ENCODE assay signal across 27 cellular contexts in genomic region chr13:110932588-110932987, GRCh38. TPM values are rescaled to one million over a fixed set of nuclear protein-coding genes. Genes with fewer than 3 reads are reported as not detected.
DNase-seq lines count a peak whose midpoint lies in the region; ATAC-seq, FAIRE-seq and TF ChIP-seq lines count a peak whose summit lies in the region.
"Had no signal": no experiment of that assay in that cellular context is flagged by ENCODE, and none has a peak within 500 bp of the region (broad histone marks: within the 10 kb centered on the region; RNA-seq: fewer than 3 reads in every experiment).

No MANE protein-coding gene starts in this region.

- no peak for ATAC-seq in GM19463 (IDR thresholded peaks at IDR 0.05; ENCODE audit: unreplicated experiment)

- H3K4me1 ChIP-seq in HEK293 (ENCODE audit: control insufficient read depth, insufficient read depth, low read length) (no peaks in the 10 kb centered on the region), endodermal cell (ENCODE audit: control insufficient read depth, insufficient read depth, low read length) (no peaks in the 10 kb centered on the region), GM23248 (ENCODE audit: insufficient read depth) (no peaks in the 10 kb centered on the region)
- H3K4me1 ChIP-seq: BE2C had no signal

- DNase-seq in H54 (ENCODE audit: insufficient read length, low spot score), result no peak
- DNase-seq in endodermal cell, result no peak
- DNase-seq in GM23248, result no peak
- DNase-seq in NCI-H2107 treated with DMSO at 0.1 percent for 48 hours (lab: John Stamatoyannopoulos, UW; ENCODE audit: unreplicated experiment), result no peak
- DNase-seq: 8988T; ACHN; BE2C; C1 segment of cervical spinal cord; CD4-positive, alpha-beta memory T cell; CD4-positive, CD25-positive, alpha-beta regulatory T cell; CD8-positive, alpha-beta memory T cell; COR-L47; DMS 273 treated with DMSO at 0.1 percent for 48 hours; DMS153; DMS53; DMS79; DND-41; EL; GF-D8 had no signal

- no peak for TF ChIP-seq POLR2A in H54 (IDR thresholded peaks at IDR 0.05; ENCODE audit: low read depth, low read length)

- H3K9me3 ChIP-seq in HEK293 (ENCODE audit: control insufficient read depth, insufficient read depth, low read depth, low read length) (no peaks in the 10 kb centered on the region), endodermal cell (ENCODE audit: control insufficient read depth, low read length) (peaks cover 31% of the 10 kb centered on the region), GM23248 (ENCODE audit: low read depth) (peaks cover 4% of the 10 kb centered on the region)
- H3K9me3 ChIP-seq: BE2C had no signal

- H4K20me1 ChIP-seq in GM23248 (ENCODE audit: insufficient read depth), result no peaks in the 10 kb centered on the region
- H4K20me1 ChIP-seq: BLaER1 had no signal

- H3K4me1 Mint-ChIP-seq in endodermal cell, result no peaks in the 10 kb centered on the region
- H3K4me1 Mint-ChIP-seq: CD14-positive monocyte; CD4-positive, alpha-beta memory T cell; CD4-positive, CD25-positive, alpha-beta regulatory T cell; CD8-positive, alpha-beta memory T cell had no signal

- peak; percentile 71 for FAIRE-seq in H54 (lab: Jason Lieb, UNC)
- FAIRE-seq: A204.1, G401.6, GM12891, GM19239 had no signal

- H3K9me2 ChIP-seq in GM23248 (ENCODE audit: insufficient read depth), result no peaks in the 10 kb centered on the region

- POLR2A ChIA-PET in HEK293 (lab: Yijun Ruan, JAX), result no interaction called here

- H3K27me3 Mint-ChIP-seq in endodermal cell (ENCODE audit: insufficient read depth), result peaks cover 12% of the 10 kb centered on the region

- H3K27ac ChIP-seq in HEK293 (ENCODE audit: extremely low read depth, low read depth, low read length), result no peak overlapping the region
- H3K27ac ChIP-seq in endodermal cell (ENCODE audit: low read depth, low read length), result no peak overlapping the region
- no peak overlapping the region for H3K27ac ChIP-seq in GM23248
- H3K27ac ChIP-seq: BLaER1 had no signal

- no peak overlapping the region for H3K27ac Mint-ChIP-seq in endodermal cell
- H3K27ac Mint-ChIP-seq: CD4-positive, CD25-positive, alpha-beta regulatory T cell; CD8-positive, alpha-beta memory T cell had no signal

- H3K4me3 Mint-ChIP-seq in endodermal cell, result no peak overlapping the region
- H3K4me3 Mint-ChIP-seq: CD14-positive monocyte; CD4-positive, alpha-beta memory T cell; CD4-positive, CD25-positive, alpha-beta regulatory T cell; CD8-positive, alpha-beta memory T cell had no signal

- H3K27me3 ChIP-seq in endodermal cell (ENCODE audit: control insufficient read depth, insufficient read depth, low read length, poor library complexity, severe bottlenecking) (peaks cover 11% of the 10 kb centered on the region), GM23248 (replicated peaks; ENCODE audit: insufficient read depth) (no peaks in the 10 kb centered on the region; the same call in 1 of the 2 replicates)
- H3K27me3 ChIP-seq: BLaER1 had no signal

- CTCF ChIA-PET in HEK293 (lab: Yijun Ruan, JAX), result no interaction called here

- H3K36me3 Mint-ChIP-seq in endodermal cell (ENCODE audit: low read depth), result peaks cover 6% of the 10 kb centered on the region
- H3K36me3 Mint-ChIP-seq: CD14-positive monocyte had no signal

- H3K4me2 ChIP-seq in GM23248 (ENCODE audit: unreplicated experiment), result no peak overlapping the region
- H3K4me2 ChIP-seq: BLaER1 had no signal

- H3K4me3 ChIP-seq in HEK293 (ENCODE audit: low read depth, low read length) (no peak overlapping the region), endodermal cell (ENCODE audit: low read length) (peak overlapping the region; percentile 28), GM23248 (no peak overlapping the region)
- H3K4me3 ChIP-seq: BLaER1 had no signal

- 93 to 100% methylated on average over 3 of the region's 3 CpGs for WGBS in endodermal cell (ENCODE audit: insufficient coverage in 1 of 2, insufficient read length in 1 of 2), 2 experiments
- WGBS in GM23248 (ENCODE audit: low coverage in 1 of 2, low lambda C conversion rate in 2 of 2, missing lambda C conversion rate in 2 of 2), 2 experiments, result 31 to 38% methylated on average over 3 of the region's 3 CpGs

- peaks cover 54% of the 10 kb centered on the region for H3K9me3 Mint-ChIP-seq in endodermal cell

- no peaks in the 10 kb centered on the region for H3K36me3 ChIP-seq in HEK293 (ENCODE audit: control insufficient read depth in 2 of 2, insufficient read depth in 1 of 2, low read length in 2 of 2)
- H3K36me3 ChIP-seq in endodermal cell (ENCODE audit: control insufficient read depth, insufficient read depth, low read length), result no peaks in the 10 kb centered on the region
- H3K36me3 ChIP-seq in GM23248 (ENCODE audit: low read depth), result 0 out of 2 replicates have a peak, but pooled peaks cover 4% of the 10 kb centered on the region
- H3K36me3 ChIP-seq: BE2C had no signal

- in situ Hi-C loops in GM23248 (cut with MboI), result loop anchor here (25.0 kb wide), 1 partner anchor 280 kb away; no protein-coding TSS in a partner anchor

- no peak overlapping the region for H2AFZ ChIP-seq in GM23248

- no peak overlapping the region for H3K9ac ChIP-seq in endodermal cell (ENCODE audit: extremely low read depth, low read length, poor library complexity, severe bottlenecking)
- H3K9ac ChIP-seq in GM23248, result no peak overlapping the region
- H3K9ac ChIP-seq: BLaER1 had no signal

- H3K79me2 ChIP-seq in GM23248 (ENCODE audit: insufficient read depth), result no peaks in the 10 kb centered on the region

- H3F3A ChIP-seq in GM23248 (ENCODE audit: insufficient read depth), result no peaks in the 10 kb centered on the region

- TF ChIP-seq CTCF in HEK293 (tag by site-specific recombination; IDR thresholded peaks at IDR 0.05) (no peak), endodermal cell (conservative IDR thresholded peaks at IDR 0.05) (no peak)

TF ChIP-seq in HEK293, 187 proteins besides CTCF, POLR2A, EP300 and RAD21:
- TF ChIP-seq ZBTB6 (tag by site-specific recombination; IDR thresholded peaks at IDR 0.05) (no peak), ZNF146 (tag by site-specific recombination; IDR thresholded peaks at IDR 0.05) (peak; percentile 68)

RNA-seq across cellular contexts. Expression of gene ANKRD10, which starts 17.7 kb away (rescaled TPM):
- total RNA-seq in endodermal cell, result 100 to 1,000 TPM; 148 to 182 TPM
- polyA plus RNA-seq in endodermal cell (2013, experiment 1 of 2), result 145 TPM
- polyA plus RNA-seq in endodermal cell (2013, experiment 2 of 2), result 147 TPM
- total RNA-seq in GM23248 (2014; rRNA removed; shearing (Covaris generic)), result 34.1 and 39.9 TPM in 2 replicates
- 33.4 and 42.7 TPM in 2 replicates for polyA plus RNA-seq in GM23248 (2016; fragmentation: Nextera tagmentation; extraction: Ambion mirVana)
